In genomic region chr1:168342572-168343280, GRCh38 we compare ENCODE assay signal across 8 cellular contexts.
DNase-seq lines count a peak whose midpoint lies in the region; TF ChIP-seq lines count a peak whose summit lies in the region.

No MANE protein-coding gene starts in this region.

- no peak for TF ChIP-seq POLR2A in NB4 (IDR thresholded peaks at IDR 0.05; ENCODE audit: extremely low read depth, insufficient read length)
- no peak for TF ChIP-seq POLR2A in tibial nerve (IDR thresholded peaks at IDR 0.05)

- no peaks in the 10 kb centered on the region for H3K9me3 Mint-ChIP-seq in HFFc6

- intact Hi-C loops in head of caudate nucleus (cut with DNase I), result no loop called here

- no peaks in the 10 kb centered on the region for H4K20me1 ChIP-seq in SK-N-SH (ENCODE audit: insufficient read depth)

- H3K27ac ChIP-seq in SK-N-SH (ENCODE audit: low read depth in 2 of 2, low read length in 1 of 2), result peak overlapping the region in 1 of 2 experiments; percentile 71; a peak in 1 of 4 replicates
- no peak overlapping the region for H3K27ac ChIP-seq in parathyroid adenoma
- peak overlapping the region in 3 of 4 donors; percentile 37 to 74 (median 72) for H3K27ac ChIP-seq in tibial nerve

- 17% methylated on average over 21 of the region's 21 CpGs for WGBS in SK-N-SH (ENCODE audit: low lambda C conversion rate)
- WGBS in tibial nerve, 2 donors, result 11% methylated on average over 21 of the region's 21 CpGs

- H3K27ac Mint-ChIP-seq in HFFc6, result no peak overlapping the region

- H3K4me1 Mint-ChIP-seq in HFFc6 (ENCODE audit: low read depth), result peaks cover 24% of the 10 kb centered on the region

- peaks cover 0 to 7% of the 10 kb centered on the region in 2 experiments; a peak in 2 of 4 replicates for H3K4me1 ChIP-seq in SK-N-SH (ENCODE audit: control insufficient read depth in 1 of 2, insufficient read depth in 2 of 2, low read depth in 1 of 2, low read length in 1 of 2)
- H3K4me1 ChIP-seq in parathyroid adenoma, result no peaks in the 10 kb centered on the region
- peaks cover 0 to 12% (median 2%) of the 10 kb centered on the region in 4 donors for H3K4me1 ChIP-seq in tibial nerve

- H3K4me3 Mint-ChIP-seq in HFFc6, result peak overlapping the region; percentile 69

- peak; percentile 79 for DNase-seq in GDM1 (lab: John Stamatoyannopoulos, UW)
- DNase-seq in HFFc6, result peak; percentile 73
- DNase-seq in NB4 (ENCODE audit: low read depth), result peak; percentile 86
- DNase-seq in SK-N-SH, result peak; percentile 71
- DNase-seq in activated naive CD4-positive, alpha-beta T cell treated with anti-CD3 and anti-CD28 coated beads, Interleukin-2, amount 50 U/mL, for 16 hours, result peak; percentile 88
- DNase-seq in head of caudate nucleus, result peak; percentile 87 to 97 (median 92)
- peak; percentile 80 to 86 for DNase-seq in tibial nerve (ENCODE audit: low spot score in 2 of 2)

- H3K9ac ChIP-seq in SK-N-SH, result no peak overlapping the region
- H3K9ac ChIP-seq in parathyroid adenoma, result no peak overlapping the region

- peaks cover 3% of the 10 kb centered on the region for H3K27me3 Mint-ChIP-seq in HFFc6 (ENCODE audit: insufficient read depth)

- TF ChIP-seq CTCF in HFFc6 (IDR thresholded peaks at IDR 0.05) (peak; percentile 88), NB4 (IDR thresholded peaks at IDR 0.05; ENCODE audit: low read depth, low read length) (peak; percentile 39), SK-N-SH (IDR thresholded peaks at IDR 0.05) (peak; percentile 68), parathyroid adenoma (IDR thresholded peaks at IDR 0.05) (peak; percentile 56), tibial nerve (IDR thresholded peaks at IDR 0.05) (peak; percentile 74 to 91 (median 82))

- H3K9me2 ChIP-seq in SK-N-SH, result no peaks in the 10 kb centered on the region

- H3K79me2 ChIP-seq in SK-N-SH (ENCODE audit: insufficient read depth) (no peaks in the 10 kb centered on the region), parathyroid adenoma (no peaks in the 10 kb centered on the region)

- peaks cover 5% of the 10 kb centered on the region; the same call in 1 of the 2 replicates for H3K36me3 Mint-ChIP-seq in HFFc6 (ENCODE audit: low read depth)

- peak overlapping the region; percentile 57; the same call in 1 of the 2 replicates for H2AFZ ChIP-seq in SK-N-SH (ENCODE audit: low read depth)
- H2AFZ ChIP-seq in parathyroid adenoma, result peak overlapping the region; percentile 73

- H3F3A ChIP-seq in SK-N-SH (replicated peaks; ENCODE audit: insufficient read depth), result no peaks in the 10 kb centered on the region

- no peaks in the 10 kb centered on the region for H3K9me3 ChIP-seq in SK-N-SH
- H3K9me3 ChIP-seq in parathyroid adenoma (ENCODE audit: control insufficient read depth, low read length), result no peaks in the 10 kb centered on the region
- H3K9me3 ChIP-seq in tibial nerve, result no peaks in the 10 kb centered on the region

- H3K4me2 ChIP-seq in SK-N-SH, result peak overlapping the region; percentile 61; the same call in 1 of the 2 replicates
- H3K4me2 ChIP-seq in parathyroid adenoma (ENCODE audit: low read length), result peak overlapping the region; percentile 48

- CTCF ChIA-PET in SK-N-SH (lab: Yijun Ruan, JAX), result interaction anchor here (0.6 to 4.3 kb wide), 82 partner anchors 9 to 1209 kb away, joined by 3 to 58 read pairs (median 4); partner anchors contain the start of genes BLZF1, CCDC181 and NME7

- no peaks in the 10 kb centered on the region for H3K27me3 ChIP-seq in SK-N-SH (ENCODE audit: insufficient read depth)
- H3K27me3 ChIP-seq in parathyroid adenoma (ENCODE audit: control insufficient read depth, insufficient read depth, low read length), result no peaks in the 10 kb centered on the region
- H3K27me3 ChIP-seq in tibial nerve, result no peaks in the 10 kb centered on the region

- peak; percentile 86 for TF ChIP-seq RAD21 in SK-N-SH (IDR thresholded peaks at IDR 0.05; ENCODE audit: low read length)

- POLR2A ChIA-PET in SK-N-SH (lab: Yijun Ruan, JAX), result no interaction called here

- H3K4me3 ChIP-seq in NB4 (ENCODE audit: low read depth, low read length) (no peak overlapping the region), SK-N-SH (ENCODE audit: low read depth in 2 of 2, low read length in 1 of 2) (peak overlapping the region; percentile 23 to 40; a peak in 3 of 4 replicates), parathyroid adenoma (ENCODE audit: low read depth, low read length) (no peak overlapping the region), tibial nerve (peak overlapping the region in 2 of 4 donors; percentile 16 to 40)

- H3K36me3 ChIP-seq in SK-N-SH (replicated peaks in 1 of 2; ENCODE audit: control insufficient read depth in 1 of 2, insufficient read depth in 2 of 2, low read length in 1 of 2) (no peaks in the 10 kb centered on the region), parathyroid adenoma (ENCODE audit: control insufficient read depth, insufficient read depth, low read length) (no peaks in the 10 kb centered on the region), tibial nerve (no peaks in the 10 kb centered on the region)

- TF ChIP-seq EP300 in SK-N-SH (IDR thresholded peaks at IDR 0.05; ENCODE audit: borderline replicate concordance in 1 of 2, low read depth in 1 of 2, low read length in 1 of 2), result no peak
- peak in 1 of 2 donors; percentile 43 for TF ChIP-seq EP300 in tibial nerve (IDR thresholded peaks at IDR 0.05)

TF ChIP-seq in SK-N-SH, 30 proteins besides CTCF, POLR2A, EP300 and RAD21:
- TF ChIP-seq SMC3 (IDR thresholded peaks at IDR 0.05; ENCODE audit: low read depth, low read length) (peak; percentile 84), NFIC (IDR thresholded peaks at IDR 0.05; ENCODE audit: borderline replicate concordance) (no peak)
TF ChIP-seq in SK-N-SH: peak in this region for 1.

Comparison
In these comparisons a context has a peak if more than half of its experiments do, and no peak if none do; other contexts are left out.
1. H3K4me3 ChIP-seq: peak in SK-N-SH (2 of 2); none in NB4 (single experiment) and parathyroid adenoma (single experiment).
2. Peak in every context shown above with its lines, with median percentiles within 50 percentile points of each other: DNase-seq and CTCF ChIP-seq.